In the genomic region with DNA sequence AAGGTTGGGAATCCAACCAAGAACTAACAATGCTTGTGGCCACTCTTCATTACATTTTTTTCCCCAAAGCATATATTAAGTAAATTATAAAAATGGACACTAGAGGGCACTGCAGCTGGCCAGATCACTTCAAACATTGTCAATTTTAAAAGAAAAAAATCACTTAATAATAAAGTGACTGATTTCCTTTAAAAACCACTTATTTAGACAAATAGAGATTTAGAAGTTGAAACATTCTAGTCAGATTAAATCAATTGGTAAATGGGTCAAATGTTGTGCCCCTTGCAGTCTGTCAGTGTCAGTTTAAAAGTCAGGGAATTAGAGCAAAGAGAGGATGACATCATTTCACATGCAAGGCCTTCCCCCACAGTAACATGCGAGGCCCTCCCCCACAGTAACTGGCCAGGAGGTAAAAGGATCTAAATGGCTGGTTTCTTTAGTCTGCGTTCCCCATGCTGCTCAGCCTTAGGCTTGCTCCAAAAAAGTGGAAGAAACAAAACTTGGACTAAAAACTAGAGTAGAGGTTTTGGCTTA, we compare ENCODE assay signal across 8 cellular contexts.
DNase-seq lines count a peak whose midpoint lies in the region; ATAC-seq, FAIRE-seq and TF ChIP-seq lines count a peak whose summit lies in the region.

No MANE protein-coding gene starts in this region.

- in situ Hi-C loops in astrocyte of the cerebellum (cut with HindIII; ENCODE audit: low sequenced_read_pairs), result no loop called here

- no peak for TF ChIP-seq POLR2A in GM12891 (IDR thresholded peaks at IDR 0.05; ENCODE audit: low read depth, low read length)

- POLR2A ChIA-PET in A673 (lab: Charles Lee; ENCODE audit: low non-redundant PET), result no interaction called here

- no peaks in the 10 kb centered on the region for H4K20me1 ChIP-seq in keratinocyte (ENCODE audit: control insufficient read depth, extremely low read depth, insufficient read depth, low read length)

- BruUV-seq in A673 (replicated peaks; lab: Mats Ljungman, UMichigan), result no TSS peak

- CTCF ChIA-PET in A673 (lab: Charles Lee), result interaction anchor here (1.2 kb wide), 1 partner anchor 475 kb away, joined by 3 read pairs; no protein-coding TSS in a partner anchor

- H3K9ac ChIP-seq in keratinocyte (ENCODE audit: control insufficient read depth, extremely low read depth, insufficient read depth, low read length), result no peak overlapping the region

- no peak overlapping the region for H3K4me2 ChIP-seq in keratinocyte (ENCODE audit: control insufficient read depth, extremely low read depth, insufficient read depth, low read depth, low read length)

- H3K4me1 ChIP-seq in A673 (ENCODE audit: insufficient read depth, low read length, poor library complexity, severe bottlenecking) (no peaks in the 10 kb centered on the region), keratinocyte (ENCODE audit: control insufficient read depth, extremely low read depth, insufficient read depth, low read length) (peaks cover 9% of the 10 kb centered on the region), urinary bladder (ENCODE audit: insufficient read depth) (no peaks in the 10 kb centered on the region)

- no peak overlapping the region for H2AFZ ChIP-seq in keratinocyte (ENCODE audit: control insufficient read depth, low read length)

- H3K9me1 ChIP-seq in keratinocyte (ENCODE audit: control insufficient read depth, extremely low read depth, insufficient read depth, low read length), result no peaks in the 10 kb centered on the region

- H3K36me3 ChIP-seq in A673 (ENCODE audit: insufficient read depth, low read length, poor library complexity, severe bottlenecking) (no peaks in the 10 kb centered on the region), keratinocyte (ENCODE audit: control insufficient read depth in 2 of 2, extremely low read depth in 1 of 2, insufficient read depth in 2 of 2, low read length in 2 of 2) (peaks cover 0 to 4% of the 10 kb centered on the region in 2 experiments), urinary bladder (ENCODE audit: insufficient read depth) (no peaks in the 10 kb centered on the region)

- intact Hi-C loops in A673 (cut with micrococcal nuclease; ENCODE audit: unreplicated experiment), result no loop called here

- peak; percentile 9 for FAIRE-seq in GM12891 (lab: Jason Lieb, UNC)
- FAIRE-seq in keratinocyte (lab: Jason Lieb, UNC), result no peak

- no peaks in the 10 kb centered on the region for H3K79me2 ChIP-seq in keratinocyte (ENCODE audit: control insufficient read depth, insufficient read depth, low read length)

- TF ChIP-seq CTCF in A673 (conservative IDR thresholded peaks at IDR 0.05; ENCODE audit: low read depth, low read length), result peak; percentile 70
- peak; percentile 49 for TF ChIP-seq CTCF in astrocyte of the cerebellum (IDR thresholded peaks at IDR 0.05; ENCODE audit: low read depth, low read length, missing control alignments)
- TF ChIP-seq CTCF in keratinocyte (optimal IDR thresholded peaks at IDR 0.05 in 1 of 3, IDR thresholded peaks at IDR 0.05 in 1 of 3, conservative IDR thresholded peaks at IDR 0.05 in 1 of 3; ENCODE audit: extremely low read depth in 1 of 3, insufficient read depth in 2 of 3, low read length in 3 of 3), result peak; percentile 7 to 40 (median 32)

- H3K4me3 ChIP-seq in A673 (ENCODE audit: low read depth, low read length, poor library complexity, severe bottlenecking) (no peak overlapping the region), astrocyte of the cerebellum (ENCODE audit: low read depth, low read length) (no peak overlapping the region), keratinocyte (ENCODE audit: control insufficient read depth in 2 of 3, extremely low read depth in 1 of 3, insufficient read depth in 2 of 3, low read depth in 1 of 3, low read length in 3 of 3) (no peak overlapping the region), urinary bladder (ENCODE audit: low read depth, low read length) (no peak overlapping the region)

- H3K9me3 ChIP-seq in A673 (ENCODE audit: low read depth, low read length, poor library complexity, severe bottlenecking) (no peaks in the 10 kb centered on the region), keratinocyte (ENCODE audit: control insufficient read depth, low read depth, low read length) (no peaks in the 10 kb centered on the region)

- H3K27ac ChIP-seq in A673 (ENCODE audit: low read depth, low read length, poor library complexity, severe bottlenecking) (no peak overlapping the region), keratinocyte (ENCODE audit: control insufficient read depth, insufficient read depth, low read length) (no peak overlapping the region), urinary bladder (ENCODE audit: low read depth) (peak overlapping the region; percentile 15)

- peaks cover 77% of the 10 kb centered on the region for H3K27me3 ChIP-seq in A673 (replicated peaks; ENCODE audit: insufficient read depth, low read depth, low read length, poor library complexity)
- no peaks in the 10 kb centered on the region for H3K27me3 ChIP-seq in keratinocyte (ENCODE audit: control insufficient read depth, extremely low read depth, insufficient read depth, low read length)

- peak; percentile 48 for DNase-seq in A673 (ENCODE audit: low spot score)
- no peak for DNase-seq in GM12891 (ENCODE audit: insufficient read length, low spot score)
- DNase-seq in NCI-H2196 treated with DMSO at 0.1 percent for 48 hours (lab: John Stamatoyannopoulos, UW; ENCODE audit: unreplicated experiment), result peak; percentile 34
- DNase-seq in astrocyte of the cerebellum (ENCODE audit: low read depth), result peak; percentile 18
- DNase-seq in keratinocyte (ENCODE audit: low read depth, low spot score), result no peak
- DNase-seq in activated CD4-positive, alpha-beta T cell treated with anti-CD3 and anti-CD28 coated beads for 4 hours, result no peak

- no peak for ATAC-seq in GM21447 (IDR thresholded peaks at IDR 0.05; ENCODE audit: unreplicated experiment)

- WGBS in urinary bladder, result 27% methylated on average over 2 of the region's 2 CpGs

- dilution Hi-C loops in keratinocyte (cut with MboI; ENCODE audit: extremely low pct_ligation_motif_present, low sequenced_read_pairs), result no loop called here

TF ChIP-seq in GM12891, 5 proteins besides CTCF, POLR2A, EP300 and RAD21:
- no peak for TF ChIP-seq POU2F2 (IDR thresholded peaks at IDR 0.05; ENCODE audit: low read depth, low read length)
- TF ChIP-seq PAX5 (IDR thresholded peaks at IDR 0.05; ENCODE audit: insufficient read depth, low read length, severe bottlenecking), result no peak
- no peak for TF ChIP-seq TAF1 (IDR thresholded peaks at IDR 0.05; ENCODE audit: low read depth, low read length)
- no peak for TF ChIP-seq POLR2AphosphoS5 (IDR thresholded peaks at IDR 0.05; ENCODE audit: low read depth, low read length)
- no peak for TF ChIP-seq SPI1 (IDR thresholded peaks at IDR 0.05; ENCODE audit: low read depth, low read length)

Comparison
In these comparisons a context has a peak if more than half of its experiments do, and no peak if none do; other contexts are left out.
1. DNase-seq: peak in A673 (single experiment), NCI-H2196 treated with DMSO at 0.1 percent for 48 hours (single experiment) and astrocyte of the cerebellum (single experiment); none in GM12891 (single experiment), keratinocyte (single experiment) and activated CD4-positive, alpha-beta T cell treated with anti-CD3 and anti-CD28 coated beads for 4 hours (0 of 2).
2. Peak in every context shown above with its lines, with median percentiles within 50 percentile points of each other: CTCF ChIP-seq.